Comparison of ENCODE assay signal across 11 cellular contexts in the genomic region with DNA sequence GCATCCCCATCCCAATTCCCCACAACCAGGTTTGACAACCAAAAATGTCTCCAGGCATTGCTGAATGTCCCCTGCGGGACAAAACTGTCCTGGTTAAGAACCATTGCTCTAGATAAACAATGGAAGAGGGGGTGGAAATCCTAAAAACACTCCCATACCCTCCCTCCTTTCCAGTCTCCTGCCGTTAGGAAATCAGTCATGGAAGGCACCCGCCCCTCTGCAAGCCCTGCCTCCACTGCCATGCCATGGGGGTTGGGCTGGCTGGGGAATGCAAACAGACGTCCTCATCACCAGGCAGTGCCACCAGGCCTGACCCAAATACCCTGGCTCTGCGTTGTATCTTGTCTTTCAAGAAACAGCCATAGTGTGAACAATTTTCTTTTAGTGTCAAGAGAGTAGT. TPM values are rescaled to one million over a fixed set of nuclear protein-coding genes. Genes with fewer than 3 reads are reported as not detected.
DNase-seq lines count a peak whose midpoint lies in the region; ATAC-seq, FAIRE-seq and TF ChIP-seq lines count a peak whose summit lies in the region.
"Had no signal": no experiment of that assay in that cellular context is flagged by ENCODE, and none has a peak within 500 bp of the region (broad histone marks: within the 10 kb centered on the region; RNA-seq: fewer than 3 reads in every experiment).

No MANE protein-coding gene starts in this region.

- H3K4me1 Mint-ChIP-seq in dendritic cell treated with granulocyte-macrophage colony-stimulating factor and Interleukin-4, amounts not matched to agents 40 ng/mL and 50 ng/mL, for 4 days (ENCODE audit: low read depth) = peaks cover 84% of the 10 kb centered on the region

- H3K14ac ChIP-seq in IMR-90 (replicated peaks; ENCODE audit: low read depth, low read length) = no peak overlapping the region

- TF ChIP-seq CTCF in IMR-90 (conservative IDR thresholded peaks at IDR 0.05; ENCODE audit: low read depth, low read length) = no peak
- TF ChIP-seq CTCF in WERI-Rb-1 (IDR thresholded peaks at IDR 0.05; ENCODE audit: low read depth, low read length) = no peak

- H3K9ac ChIP-seq in IMR-90 (ENCODE audit: low read depth, low read length) = no peak overlapping the region

- H4K91ac ChIP-seq in IMR-90 (ENCODE audit: insufficient read depth, low read depth, low read length) = no peak overlapping the region

- peak overlapping the region; percentile 39; the same call in 1 of the 2 replicates for H3K4me2 ChIP-seq in IMR-90 (ENCODE audit: low read depth, low read length)

- POLR2A ChIA-PET in IMR-90 (lab: Charles Lee; ENCODE audit: unreplicated experiment) = no interaction called here

- peak overlapping the region; percentile 29; the same call in 1 of the 2 replicates for H3K4ac ChIP-seq in IMR-90 (ENCODE audit: low read depth, low read length)

- H3K27me3 ChIP-seq in IMR-90 (ENCODE audit: control insufficient read depth, insufficient read depth, low read length) = no peaks in the 10 kb centered on the region
- no peaks in the 10 kb centered on the region for H3K27me3 ChIP-seq in WERI-Rb-1 (ENCODE audit: insufficient read depth, low read depth, severe bottlenecking)
- H3K27me3 ChIP-seq: foreskin keratinocyte had no signal

- H2BK15ac ChIP-seq in IMR-90 (ENCODE audit: low read depth, low read length) = no peak overlapping the region

- peaks cover 12% of the 10 kb centered on the region; the same call in 1 of the 2 replicates for H3K9me1 ChIP-seq in IMR-90 (ENCODE audit: insufficient read depth, low read length)

- H3K4me3 ChIP-seq in IMR-90 (ENCODE audit: insufficient read depth, low read depth, low read length) (no peak overlapping the region), WERI-Rb-1 (ENCODE audit: low read depth, low read length) (no peak overlapping the region)

- peaks cover 22 to 43% of the 10 kb centered on the region in 2 experiments for H3K79me1 ChIP-seq in IMR-90 (ENCODE audit: low read depth in 1 of 2, low read length in 2 of 2)

- no peak for FAIRE-seq in GM19239 (lab: Jason Lieb, UNC)

- dilution Hi-C loops in IMR-90 (cut with HindIII; ENCODE audit: low sequenced_read_pairs, unreplicated experiment) = no loop called here

- H3K56ac ChIP-seq in IMR-90 (ENCODE audit: extremely low read depth, insufficient read depth, low read length) = no peak overlapping the region

- no peak overlapping the region for H3K27ac ChIP-seq in IMR-90 (ENCODE audit: insufficient read depth, low read length)
- no peak overlapping the region for H3K27ac ChIP-seq in WERI-Rb-1
- H3K27ac ChIP-seq: foreskin keratinocyte had no signal

- no peak overlapping the region; the same call in 1 of the 2 replicates for H4K5ac ChIP-seq in IMR-90 (ENCODE audit: low read depth, low read length)

- no peak for TF ChIP-seq POLR2A in IMR-90 (IDR thresholded peaks at IDR 0.05; ENCODE audit: low read depth, low read length)

- H3K23ac ChIP-seq in IMR-90 (ENCODE audit: low read depth, low read length) = no peak overlapping the region; the same call in none of the 2 replicates

- no peak overlapping the region for H2AFZ ChIP-seq in IMR-90 (replicated peaks; ENCODE audit: low read length, poor library complexity)

- no peak overlapping the region for H3K4me3 Mint-ChIP-seq in dendritic cell treated with granulocyte-macrophage colony-stimulating factor and Interleukin-4, amounts not matched to agents 40 ng/mL and 50 ng/mL, for 4 days

- DNase-seq in AG08396 (ENCODE audit: low spot score) (peak; percentile 36), IMR-90 (no peak), middle frontal gyrus (ENCODE audit: extremely low spot score, low spot score) (peak; percentile 23), WERI-Rb-1 (no peak), ureter (ENCODE audit: low spot score) (no peak), GM19239 (ENCODE audit: insufficient read length, low spot score) (no peak)
- DNase-seq: activated T-cell treated with anti-CD3 and anti-CD28 coated beads for 4 hours; foreskin keratinocyte; stimulated activated CD4-positive, alpha-beta T cell treated with anti-CD3 and anti-CD28 coated beads, Interleukin-12 subunit alpha, Interleukin-12 subunit beta, amount 100 ng/mL, for 4 hours had no signal

- no TSS peak for BruUV-seq in IMR-90 (replicated peaks; lab: Mats Ljungman, UMichigan)

- ATAC-seq in IMR-90 (ENCODE audit: low read depth) (peak; percentile 70), HG02588 (IDR thresholded peaks at IDR 0.05; ENCODE audit: unreplicated experiment) (no peak)
- ATAC-seq: foreskin keratinocyte had no signal

- no peak overlapping the region for H2AK9ac ChIP-seq in IMR-90 (replicated peaks; ENCODE audit: low read depth, low read length, poor library complexity)

- peaks cover 19% of the 10 kb centered on the region for H3K4me1 ChIP-seq in IMR-90 (ENCODE audit: control insufficient read depth, insufficient read depth, low read length)
- H3K4me1 ChIP-seq: foreskin keratinocyte had no signal

- H2BK20ac ChIP-seq in IMR-90 (ENCODE audit: low read depth, low read length) = 0 out of 2 replicates have a peak overlapping the region, but pooled peaks have one; percentile 41

- intact Hi-C loops in IMR-90 (cut with micrococcal nuclease) = no loop called here
- intact Hi-C loops in dendritic cell treated with granulocyte-macrophage colony-stimulating factor and Interleukin-4, amounts not matched to agents 40 ng/mL and 50 ng/mL, for 4 days (cut with micrococcal nuclease) = no loop called here

- H3K9me3 ChIP-seq in IMR-90 (ENCODE audit: control insufficient read depth, insufficient read depth, low read length) (no peaks in the 10 kb centered on the region), WERI-Rb-1 (ENCODE audit: severe bottlenecking) (no peaks in the 10 kb centered on the region)

- WGBS in IMR-90 (ENCODE audit: extremely low coverage in 2 of 2, insufficient read length in 1 of 2), 2 experiments = no CpG with 5 or more reads among the region's 5 CpGs

- H4K20me1 ChIP-seq in IMR-90 (ENCODE audit: insufficient read depth, low read length) = peaks cover 37% of the 10 kb centered on the region

- peak overlapping the region; percentile 6 for H3K27ac Mint-ChIP-seq in dendritic cell treated with granulocyte-macrophage colony-stimulating factor and Interleukin-4, amounts not matched to agents 40 ng/mL and 50 ng/mL, for 4 days

- H2BK5ac ChIP-seq in IMR-90 (ENCODE audit: low read depth, low read length, poor library complexity, severe bottlenecking) = no peak overlapping the region

- no peak overlapping the region for H2AK5ac ChIP-seq in IMR-90 (ENCODE audit: low read depth, low read length)

- no peak overlapping the region for H4K8ac ChIP-seq in IMR-90 (ENCODE audit: low read depth in 2 of 2, low read length in 2 of 2)

- H3K18ac ChIP-seq in IMR-90 (ENCODE audit: low read depth, low read length) = no peak overlapping the region

- in situ Hi-C loops in IMR-90 (cut with MboI; ENCODE audit: low sequenced_read_pairs) = no loop called here

- no peaks in the 10 kb centered on the region for H3K27me3 Mint-ChIP-seq in dendritic cell treated with granulocyte-macrophage colony-stimulating factor and Interleukin-4, amounts not matched to agents 40 ng/mL and 50 ng/mL, for 4 days

- TF ChIP-seq RAD21 in IMR-90 (IDR thresholded peaks at IDR 0.05; ENCODE audit: low read length) = no peak

- peaks cover 67% of the 10 kb centered on the region for H3K36me3 Mint-ChIP-seq in dendritic cell treated with granulocyte-macrophage colony-stimulating factor and Interleukin-4, amounts not matched to agents 40 ng/mL and 50 ng/mL, for 4 days (ENCODE audit: low read depth)

- H3K36me3 ChIP-seq in IMR-90 (ENCODE audit: control insufficient read depth, insufficient read depth, low read length) (no peaks in the 10 kb centered on the region), WERI-Rb-1 (peaks cover 9% of the 10 kb centered on the region)

- CTCF ChIA-PET in IMR-90 (lab: Yijun Ruan, JAX) = no interaction called here

- H2BK120ac ChIP-seq in IMR-90 (ENCODE audit: low read depth, low read length) = no peak overlapping the region

- H3K9me3 Mint-ChIP-seq in dendritic cell treated with granulocyte-macrophage colony-stimulating factor and Interleukin-4, amounts not matched to agents 40 ng/mL and 50 ng/mL, for 4 days = no peaks in the 10 kb centered on the region

TF ChIP-seq in IMR-90, 13 proteins besides CTCF, POLR2A, EP300 and RAD21:
- TF ChIP-seq MAFK (IDR thresholded peaks at IDR 0.05; ENCODE audit: low read depth, low read length) = no peak
- no peak for TF ChIP-seq ELK1 (IDR thresholded peaks at IDR 0.05; ENCODE audit: borderline replicate concordance, low read depth, low read length)
- no peak for TF ChIP-seq NFE2L2 (IDR thresholded peaks at IDR 0.05; ENCODE audit: low read depth, low read length)
- TF ChIP-seq RFX5 (IDR thresholded peaks at IDR 0.05; ENCODE audit: low read depth, low read length) = no peak

RNA-seq across cellular contexts. Expression of gene CYTH1, which starts 57.5 kb away (rescaled TPM):
- 7.9 and 8.3 TPM in 2 replicates for total RNA-seq in IMR-90 (2012; rRNA removed)
- 10.1 and 12.4 TPM in 2 replicates for polyA plus RNA-seq in IMR-90 (2012; rRNA removed)
- polyA plus RNA-seq in IMR-90 (2012; cell fraction: cytosol; rRNA removed) = 6.2 and 9.0 TPM in 2 replicates
- polyA plus RNA-seq in IMR-90 (2012; cell fraction: nucleus; rRNA removed; ENCODE audit: low replicate concordance) = 46.8 and 57.8 TPM in 2 replicates
- 55.6 TPM for total RNA-seq in ureter

Comparison
In these comparisons a context has a peak if more than half of its experiments do, and no peak if none do; other contexts are left out.
1. DNase-seq: peak in AG08396 (single experiment) and middle frontal gyrus (single experiment); none in IMR-90 (single experiment), WERI-Rb-1 (single experiment), ureter (single experiment) and GM19239 (single experiment).